ENCODE assay signal across 1 cellular context in genomic region chr2:71934595-71935263, GRCh38.
TF ChIP-seq lines count a peak whose summit lies in the region.

No MANE protein-coding gene starts in this region.

TF ChIP-seq in K562, 482 proteins besides CTCF, POLR2A, EP300 and RAD21 (continued from another document and continues in another):
- TF ChIP-seq ZNF592 (IDR thresholded peaks at IDR 0.05), result no peak
- no peak for TF ChIP-seq MBD2 (IDR thresholded peaks at IDR 0.05; ENCODE audit: borderline replicate concordance, low read depth)
- TF ChIP-seq RBM25 (IDR thresholded peaks at IDR 0.05; ENCODE audit: low read depth, low read length, severe bottlenecking), result no peak
- 0 out of 2 replicates have a peak, but pooled peaks have one; percentile 5 for TF ChIP-seq CBFA2T3 (IDR thresholded peaks at IDR 0.05)
- TF ChIP-seq ARHGAP35 (IDR thresholded peaks at IDR 0.05; ENCODE audit: partially characterized antibody), result no peak
- peak; percentile 78; the same call in 1 of the 2 replicates for TF ChIP-seq ZNF395 (CRISPR knock-in tag; IDR thresholded peaks at IDR 0.05)
- TF ChIP-seq ZNF584 (CRISPR knock-in tag; IDR thresholded peaks at IDR 0.05; ENCODE audit: low read depth), result peak; percentile 92; the same call in 1 of the 2 replicates
- no peak for TF ChIP-seq CHD2 (IDR thresholded peaks at IDR 0.05; ENCODE audit: low read depth, low read length)
- peak; percentile 22; the same call in 1 of the 2 replicates for TF ChIP-seq ZNF449 (CRISPR knock-in tag; IDR thresholded peaks at IDR 0.05)
- TF ChIP-seq ZNF586 (CRISPR knock-in tag; conservative IDR thresholded peaks at IDR 0.05), result no peak
- TF ChIP-seq CBFB (CRISPR knock-in tag; IDR thresholded peaks at IDR 0.05), result no peak
- no peak for TF ChIP-seq RBM17 (IDR thresholded peaks at IDR 0.05; ENCODE audit: borderline replicate concordance, low read depth, low read length)
- no peak for TF ChIP-seq PPARD (CRISPR knock-in tag; IDR thresholded peaks at IDR 0.05)
- no peak for TF ChIP-seq CREB5 (CRISPR knock-in tag; IDR thresholded peaks at IDR 0.05)
- no peak for TF ChIP-seq FOXJ2 (tag; IDR thresholded peaks at IDR 0.05)
- TF ChIP-seq ZNF197 (CRISPR knock-in tag; IDR thresholded peaks at IDR 0.05; ENCODE audit: low read depth), result 0 out of 2 replicates have a peak, but pooled peaks have one; percentile 63
- no peak for TF ChIP-seq TARDBP (IDR thresholded peaks at IDR 0.05)
- no peak for TF ChIP-seq POLR2G (IDR thresholded peaks at IDR 0.05; ENCODE audit: low read depth, low read length)
- no peak for TF ChIP-seq ELF4 (CRISPR knock-in tag; IDR thresholded peaks at IDR 0.05)
- TF ChIP-seq MYC (IDR thresholded peaks at IDR 0.05; ENCODE audit: low read depth, low read length), result peak; percentile 36; the same call in 1 of the 2 replicates
- peak; percentile 39; the same call in 1 of the 2 replicates for TF ChIP-seq MYC (CRISPR knock-in tag; IDR thresholded peaks at IDR 0.05; ENCODE audit: borderline replicate concordance, low read depth)
- TF ChIP-seq ZNF174 (CRISPR knock-in tag; IDR thresholded peaks at IDR 0.05), result no peak
- no peak for TF ChIP-seq PBX2 (CRISPR knock-in tag; IDR thresholded peaks at IDR 0.05; ENCODE audit: low read depth)
- no peak for TF ChIP-seq PBX2 (tag; conservative IDR thresholded peaks at IDR 0.05; ENCODE audit: low read depth)
- TF ChIP-seq L3MBTL2 (IDR thresholded peaks at IDR 0.05), result no peak
- TF ChIP-seq NR1H2 (CRISPR knock-in tag; IDR thresholded peaks at IDR 0.05), result no peak
- peak; percentile 71 for TF ChIP-seq CXXC5 (CRISPR knock-in tag; IDR thresholded peaks at IDR 0.05)
- 0 out of 2 replicates have a peak, but pooled peaks have one; percentile 44 for TF ChIP-seq GABPA (tag; conservative IDR thresholded peaks at IDR 0.05; ENCODE audit: low read depth)
- TF ChIP-seq PHTF2 (CRISPR knock-in tag; IDR thresholded peaks at IDR 0.05), result no peak
- no peak for TF ChIP-seq NR0B1 (IDR thresholded peaks at IDR 0.05; ENCODE audit: partially characterized antibody)
- TF ChIP-seq PRMT5 (CRISPR knock-in tag; IDR thresholded peaks at IDR 0.05), result no peak
- TF ChIP-seq SNIP1 (IDR thresholded peaks at IDR 0.05; ENCODE audit: low read depth), result no peak
- no peak for TF ChIP-seq PCBP1 (IDR thresholded peaks at IDR 0.05; ENCODE audit: low read depth, low read length, poor library complexity, severe bottlenecking)
- TF ChIP-seq NR2C2 (CRISPR knock-in tag; IDR thresholded peaks at IDR 0.05), result no peak
- peak; percentile 63; the same call in 1 of the 2 replicates for TF ChIP-seq NR2C2 (tag; IDR thresholded peaks at IDR 0.05)
- TF ChIP-seq ZBTB12 (CRISPR knock-in tag; IDR thresholded peaks at IDR 0.05), result peak; percentile 55; the same call in 1 of the 2 replicates
- no peak for TF ChIP-seq MYNN (IDR thresholded peaks at IDR 0.05)
- TF ChIP-seq MYNN (CRISPR knock-in tag; IDR thresholded peaks at IDR 0.05), result no peak
- TF ChIP-seq E2F3 (CRISPR knock-in tag; IDR thresholded peaks at IDR 0.05), result no peak
- TF ChIP-seq TSHZ1 (CRISPR knock-in tag; IDR thresholded peaks at IDR 0.05), result 0 out of 2 replicates have a peak, but pooled peaks have one; percentile 37
- no peak for TF ChIP-seq PHF20 (IDR thresholded peaks at IDR 0.05; ENCODE audit: partially characterized antibody)
- TF ChIP-seq COPS2 (conservative IDR thresholded peaks at IDR 0.05), result no peak
- TF ChIP-seq ZNF431 (CRISPR knock-in tag; IDR thresholded peaks at IDR 0.05), result no peak
- TF ChIP-seq ZNF140 (CRISPR knock-in tag; IDR thresholded peaks at IDR 0.05), result no peak
- peak; percentile 32; the same call in 1 of the 2 replicates for TF ChIP-seq HDAC8 (tag; IDR thresholded peaks at IDR 0.05)
- TF ChIP-seq ATF4 (CRISPR knock-in tag; IDR thresholded peaks at IDR 0.05), result peak; percentile 94
- no peak for TF ChIP-seq ZNF263 (CRISPR knock-in tag; IDR thresholded peaks at IDR 0.05; ENCODE audit: borderline replicate concordance)
- TF ChIP-seq THRA (IDR thresholded peaks at IDR 0.05), result no peak
